21 cellular contexts compared by ENCODE assay signal in the genomic region with DNA sequence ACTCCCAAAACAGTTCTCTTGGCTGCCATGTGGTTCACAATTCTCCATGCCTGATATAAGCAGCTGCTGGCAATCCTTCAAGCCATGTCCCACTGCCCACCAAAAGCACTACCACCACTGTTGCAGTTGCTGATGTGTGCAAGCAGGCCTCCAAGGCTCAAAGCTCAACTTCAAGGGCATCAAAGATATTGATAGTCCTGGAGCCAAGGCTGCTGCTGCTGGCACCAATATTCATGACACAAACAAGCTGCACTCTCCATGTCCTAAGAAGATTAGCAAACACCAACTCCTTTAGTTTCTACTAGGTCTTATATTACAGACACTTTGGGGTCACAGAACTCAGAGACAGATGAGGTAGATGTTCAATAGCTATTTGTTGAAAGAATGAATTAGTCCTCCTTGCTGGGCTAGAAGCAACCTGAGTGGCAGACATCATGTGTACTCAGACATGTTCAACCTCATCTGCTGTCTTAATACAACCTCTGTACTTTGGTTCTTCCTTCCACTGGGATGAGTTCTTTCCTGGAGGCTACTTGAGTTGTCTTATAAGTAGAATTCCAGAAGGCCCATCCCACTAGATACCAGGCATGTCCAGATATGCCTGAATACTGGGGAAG.
DNase-seq lines count a peak whose midpoint lies in the region; ATAC-seq, FAIRE-seq and TF ChIP-seq lines count a peak whose summit lies in the region.
"Had no signal": no experiment of that assay in that cellular context is flagged by ENCODE, and none has a peak within 500 bp of the region (broad histone marks: within the 10 kb centered on the region; RNA-seq: fewer than 3 reads in every experiment).

No MANE protein-coding gene starts in this region.

- H3K4me3 ChIP-seq in adrenal gland (no peak overlapping the region), HepG2 (replicated peaks in 1 of 3; ENCODE audit: insufficient read depth in 1 of 3, low read depth in 2 of 3, low read length in 3 of 3) (0 out of 6 replicates have a peak overlapping the region, but pooled peaks of 1 of the 3 experiments have one; percentile 2)
- H3K4me3 ChIP-seq: cardiac muscle cell, GM23338, SJSA1 had no signal

- CTCF ChIA-PET in HepG2 (lab: Yijun Ruan, JAX; ENCODE audit: low intra/inter-chr PET ratio, low total read pairs), result no interaction called here

- intact Hi-C loops in adrenal gland (cut with DNase I) (no loop called here), HepG2 (cut with micrococcal nuclease; ENCODE audit: unreplicated experiment) (loop anchor here (2.0 to 10.0 kb wide), 3 partner anchors 14 to 418 kb away; a partner anchor contains a TSS)

- H3K9me3 ChIP-seq in adrenal gland (replicated peaks in 1 of 3) (no peaks in the 10 kb centered on the region), HepG2 (ENCODE audit: low read length) (no peaks in the 10 kb centered on the region)
- H3K9me3 ChIP-seq: SJSA1 had no signal

- peak overlapping the region; percentile 7; the same call in 1 of the 2 replicates for H3K9ac ChIP-seq in HepG2 (ENCODE audit: insufficient read depth, low read depth, low read length)

- no peak for TF ChIP-seq CTCF in adrenal gland (IDR thresholded peaks at IDR 0.05)
- TF ChIP-seq CTCF in HepG2 (CRISPR knock-in tag; IDR thresholded peaks at IDR 0.05), result no peak

- H3K4me2 ChIP-seq in HepG2 (ENCODE audit: low read depth, low read length), result peak overlapping the region; percentile 49
- H3K4me2 ChIP-seq: GM23338 had no signal

- no peaks in the 10 kb centered on the region for H3K36me3 Mint-ChIP-seq in stimulated activated memory B cell treated with anti-CD40 and anti-IgM and Interleukin-4, amounts not matched to agents 10 μg/mL and 1 μg/mL and 100 μg/mL, for 72 hours
- H3K36me3 Mint-ChIP-seq: activated naive CD4-positive, alpha-beta T cell treated with anti-CD3 and anti-CD28 coated beads, Interleukin-2, amount 10 ng/mL, durations not matched to agents 7 days and 5 days had no signal

- no peak; the same call in 1 of the 2 replicates for TF ChIP-seq RAD21 in HepG2 (CRISPR knock-in tag; IDR thresholded peaks at IDR 0.05)

- no peaks in the 10 kb centered on the region for H3K79me2 ChIP-seq in HepG2 (ENCODE audit: insufficient read depth, low read length)

- H3K27ac ChIP-seq in adrenal gland (peak overlapping the region in 1 of 5 donors; percentile 37), HepG2 (ENCODE audit: extremely low read length, insufficient read depth, low read length) (peak overlapping the region; percentile 74)
- H3K27ac ChIP-seq: cardiac muscle cell, SJSA1 had no signal

- no peaks in the 10 kb centered on the region for H3K27me3 Mint-ChIP-seq in stimulated activated memory B cell treated with anti-CD40 and anti-IgM and Interleukin-4, amounts not matched to agents 10 μg/mL and 1 μg/mL and 100 μg/mL, for 72 hours
- H3K27me3 Mint-ChIP-seq: activated naive CD4-positive, alpha-beta T cell treated with anti-CD3 and anti-CD28 coated beads, Interleukin-2, amount 10 ng/mL, durations not matched to agents 7 days and 5 days; B cell had no signal

- no peaks in the 10 kb centered on the region for H3K4me1 Mint-ChIP-seq in stimulated activated memory B cell treated with anti-CD40 and anti-IgM and Interleukin-4, amounts not matched to agents 10 μg/mL and 1 μg/mL and 100 μg/mL, for 72 hours
- H3K4me1 Mint-ChIP-seq: activated CD4-positive, alpha-beta T cell treated with anti-CD3 and anti-CD28 coated beads, Interleukin-2, amount 10 ng/mL, durations not matched to agents 24 days and 14 days; activated naive CD4-positive, alpha-beta T cell treated with anti-CD3 and anti-CD28 coated beads, Interleukin-2, amount 10 ng/mL, durations not matched to agents 7 days and 5 days; B cell had no signal

- in situ Hi-C loops in HepG2 (cut with HindIII; ENCODE audit: extremely low pct_ligation_motif_present, low pct_unique_long_range_greater_than_20kb), result no loop called here

- H2AFZ ChIP-seq in HepG2 (ENCODE audit: low read length), result no peak overlapping the region
- H2AFZ ChIP-seq: GM23338 had no signal

- no peaks in the 10 kb centered on the region for H3K9me3 Mint-ChIP-seq in stimulated activated memory B cell treated with anti-CD40 and anti-IgM and Interleukin-4, amounts not matched to agents 10 μg/mL and 1 μg/mL and 100 μg/mL, for 72 hours
- H3K9me3 Mint-ChIP-seq: activated CD4-positive, alpha-beta T cell treated with anti-CD3 and anti-CD28 coated beads, Interleukin-2, amount 10 ng/mL, durations not matched to agents 24 days and 14 days; activated naive CD4-positive, alpha-beta T cell treated with anti-CD3 and anti-CD28 coated beads, Interleukin-2, amount 10 ng/mL, durations not matched to agents 7 days and 5 days; GM23338 had no signal

- H3K4me3 Mint-ChIP-seq in stimulated activated memory B cell treated with anti-CD40 and anti-IgM and Interleukin-4, amounts not matched to agents 10 μg/mL and 1 μg/mL and 100 μg/mL, for 72 hours, result no peak overlapping the region
- H3K4me3 Mint-ChIP-seq: activated CD4-positive, alpha-beta T cell treated with anti-CD3 and anti-CD28 coated beads, Interleukin-2, amount 10 ng/mL, durations not matched to agents 24 days and 14 days; activated naive CD4-positive, alpha-beta T cell treated with anti-CD3 and anti-CD28 coated beads, Interleukin-2, amount 10 ng/mL, durations not matched to agents 7 days and 5 days; B cell; GM23338 had no signal

- POLR2A ChIA-PET in HepG2 (lab: Yijun Ruan, JAX), result interaction anchor here (0.6 to 5.5 kb wide), 7 partner anchors 17 to 1513 kb away, joined by 3 to 73 read pairs (median 3); a partner anchor contains a TSS

- TF ChIP-seq POLR2A in adrenal gland (IDR thresholded peaks at IDR 0.05) (no peak), HepG2 (IDR thresholded peaks at IDR 0.05; ENCODE audit: insufficient read depth in 1 of 2, low read depth in 2 of 2, low read length in 2 of 2) (no peak)

- ATAC-seq in HepG2, result peak; percentile 92
- peak; percentile 16 for ATAC-seq in stimulated activated memory B cell treated with anti-CD40 and anti-IgM and Interleukin-4, amounts not matched to agents 10 μg/mL and 1 μg/mL and 100 μg/mL, for 72 hours
- ATAC-seq in HG03097 (IDR thresholded peaks at IDR 0.05; ENCODE audit: low FRiP score, unreplicated experiment), result no peak
- ATAC-seq in HG02938 (IDR thresholded peaks at IDR 0.05; ENCODE audit: unreplicated experiment), result no peak
- ATAC-seq: GM23338 had no signal

- no TSS peak for BruUV-seq in HepG2 (replicated peaks; lab: Mats Ljungman, UMichigan)

- peak; percentile 48 for FAIRE-seq in HepG2 (lab: Jason Lieb, UNC)

- H4K20me1 ChIP-seq in HepG2 (ENCODE audit: insufficient read depth, low read length), result no peaks in the 10 kb centered on the region

- DNase-seq in LHCN-M2 (ENCODE audit: low read depth) (peak; percentile 19), adrenal gland (peak in 5 of 7 donors; percentile 17 to 54 (median 22)), HepG2 (ENCODE audit: low spot score) (peak; percentile 90), NCI-H1092 treated with DMSO at 0.1 percent for 48 hours (lab: John Stamatoyannopoulos, UW) (no peak)
- no peak for DNase-seq in stimulated activated CD4-positive, alpha-beta T cell treated with anti-CD3 and anti-CD28 coated beads, Interleukin-4, amount 100 ng/mL, for 1 hour
- DNase-seq: activated CD4-positive, alpha-beta T cell treated with anti-CD3 and anti-CD28 coated beads, Interleukin-2, amount 10 ng/mL, durations not matched to agents 24 days and 14 days; activated naive CD4-positive, alpha-beta T cell treated with anti-CD3 and anti-CD28 coated beads, Interleukin-2, amount 10 ng/mL, durations not matched to agents 7 days and 5 days; activated T-cell treated with anti-CD3 and anti-CD28 coated beads for 4 hours; Calu3; effector CD4-positive, alpha-beta T cell; hippocampal formation; kidney glomerular epithelial cell; NCI-H187 treated with DMSO at 0.1 percent for 48 hours; NCI-H510A had no signal

- H3K27me3 ChIP-seq in adrenal gland (no peaks in the 10 kb centered on the region), HepG2 (ENCODE audit: control insufficient read depth in 1 of 2, insufficient read depth in 2 of 2, low read length in 2 of 2) (no peaks in the 10 kb centered on the region)
- H3K27me3 ChIP-seq: cardiac muscle cell, SJSA1 had no signal

- H3K36me3 ChIP-seq in adrenal gland (replicated peaks in 1 of 2) (no peaks in the 10 kb centered on the region), HepG2 (replicated peaks in 1 of 2; ENCODE audit: control insufficient read depth in 1 of 2, insufficient read depth in 2 of 2, low read length in 2 of 2) (no peaks in the 10 kb centered on the region)
- H3K36me3 ChIP-seq: cardiac muscle cell, SJSA1 had no signal

- TF ChIP-seq EP300 in HepG2 (IDR thresholded peaks at IDR 0.05; ENCODE audit: low read depth in 2 of 2, low read length in 2 of 2) (peak in 1 of 2 experiments; percentile 84; a peak in 2 of 4 replicates), HepG2 (CRISPR knock-in tag; IDR thresholded peaks at IDR 0.05; ENCODE audit: borderline replicate concordance) (peak; percentile 75; the same call in 1 of the 2 replicates)

- H3K27ac Mint-ChIP-seq in stimulated activated memory B cell treated with anti-CD40 and anti-IgM and Interleukin-4, amounts not matched to agents 10 μg/mL and 1 μg/mL and 100 μg/mL, for 72 hours, result no peak overlapping the region
- H3K27ac Mint-ChIP-seq: activated CD4-positive, alpha-beta T cell treated with anti-CD3 and anti-CD28 coated beads, Interleukin-2, amount 10 ng/mL, durations not matched to agents 24 days and 14 days; activated naive CD4-positive, alpha-beta T cell treated with anti-CD3 and anti-CD28 coated beads, Interleukin-2, amount 10 ng/mL, durations not matched to agents 7 days and 5 days; B cell; GM23338 had no signal

- H3K4me1 ChIP-seq in adrenal gland (replicated peaks in 1 of 2), result peaks cover 13 to 24% of the 10 kb centered on the region in 2 donors
- peaks cover 80% of the 10 kb centered on the region for H3K4me1 ChIP-seq in HepG2 (ENCODE audit: insufficient read depth, low read length)

TF ChIP-seq in HepG2, 621 proteins besides CTCF, POLR2A, EP300 and RAD21 (continues in another document):
- TF ChIP-seq ZNF773 (CRISPR knock-in tag; IDR thresholded peaks at IDR 0.05; ENCODE audit: borderline replicate concordance) (no peak), ZNF619 (CRISPR knock-in tag; IDR thresholded peaks at IDR 0.05) (no peak)
- TF ChIP-seq, protein P1, sequence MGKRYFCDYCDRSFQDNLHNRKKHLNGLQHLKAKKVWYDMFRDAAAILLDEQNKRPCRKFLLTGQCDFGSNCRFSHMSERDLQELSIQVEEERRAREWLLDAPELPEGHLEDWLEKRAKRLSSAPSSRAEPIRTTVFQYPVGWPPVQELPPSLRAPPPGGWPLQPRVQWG (CRISPR knock-in tag; IDR thresholded peaks at IDR 0.05; ENCODE audit: borderline replicate concordance, low read depth), result no peak
- TF ChIP-seq, protein P2, sequence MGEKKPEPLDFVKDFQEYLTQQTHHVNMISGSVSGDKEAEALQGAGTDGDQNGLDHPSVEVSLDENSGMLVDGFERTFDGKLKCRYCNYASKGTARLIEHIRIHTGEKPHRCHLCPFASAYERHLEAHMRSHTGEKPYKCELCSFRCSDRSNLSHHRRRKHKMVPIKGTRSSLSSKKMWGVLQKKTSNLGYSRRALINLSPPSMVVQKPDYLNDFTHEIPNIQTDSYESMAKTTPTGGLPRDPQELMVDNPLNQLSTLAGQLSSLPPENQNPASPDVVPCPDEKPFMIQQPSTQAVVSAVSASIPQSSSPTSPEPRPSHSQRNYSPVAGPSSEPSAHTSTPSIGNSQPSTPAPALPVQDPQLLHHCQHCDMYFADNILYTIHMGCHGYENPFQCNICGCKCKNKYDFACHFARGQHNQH (CRISPR knock-in tag; IDR thresholded peaks at IDR 0.05), result peak; percentile 86; the same call in 1 of the 2 replicates

Comparison
In these comparisons a context has a peak if more than half of its experiments do, and no peak if none do; other contexts are left out.
1. DNase-seq: peak in LHCN-M2 (single experiment), adrenal gland (5 of 7) and HepG2 (single experiment); none in NCI-H1092 treated with DMSO at 0.1 percent for 48 hours (single experiment) and stimulated activated CD4-positive, alpha-beta T cell treated with anti-CD3 and anti-CD28 coated beads, Interleukin-4, amount 100 ng/mL, for 1 hour (single experiment).
2. ATAC-seq: peak in HepG2 (single experiment) and stimulated activated memory B cell treated with anti-CD40 and anti-IgM and Interleukin-4, amounts not matched to agents 10 μg/mL and 1 μg/mL and 100 μg/mL, for 72 hours (single experiment); none in HG03097 (single experiment) and HG02938 (single experiment).